In genomic region chr2:148179724-148180123, GRCh38 we compare ENCODE assay signal across 22 cellular contexts.
"Had no signal": no experiment of that assay in that cellular context is flagged by ENCODE, and none has a peak within 500 bp of the region (broad histone marks: within the 10 kb centered on the region; RNA-seq: fewer than 3 reads in every experiment).

No MANE protein-coding gene starts in this region.

- H3K4me1 ChIP-seq: esophagus muscularis mucosa, foreskin keratinocyte, gastrocnemius medialis, heart right ventricle, left lung, lower lobe of right lung had no signal

- H3K27me3 ChIP-seq: dorsolateral prefrontal cortex, esophagus muscularis mucosa, foreskin keratinocyte, gastrocnemius medialis, heart right ventricle, left lung had no signal

- H3K27ac ChIP-seq: coronary artery, dorsolateral prefrontal cortex, esophagus muscularis mucosa, foreskin keratinocyte, gastrocnemius medialis, heart right ventricle, left lung, lower lobe of right lung had no signal

- H3K4me3 ChIP-seq: coronary artery, dorsolateral prefrontal cortex, esophagus muscularis mucosa, gastrocnemius medialis, heart right ventricle, left lung, lower lobe of right lung, mucosa of descending colon had no signal

- H3K4me3 Mint-ChIP-seq: mesothelial cell of epicardium had no signal

- H3K27ac Mint-ChIP-seq: mesothelial cell of epicardium had no signal

- DNase-seq: dermis blood vessel endothelial cell; dorsolateral prefrontal cortex; effector CD4-positive, alpha-beta T cell; effector memory CD4-positive, alpha-beta T cell; foreskin keratinocyte; gastrocnemius medialis; glutamatergic neuron; head of caudate nucleus; heart right ventricle; hippocampal formation; left cardiac atrium; left lung; left ventricle myocardium superior; lower lobe of right lung; mesenchymal stem cell; mucosa of descending colon had no signal

- H3K9me3 ChIP-seq: esophagus muscularis mucosa, gastrocnemius medialis, heart right ventricle, left lung, lower lobe of right lung, mucosa of descending colon had no signal

- FAIRE-seq: endothelial cell of umbilical vein, islet of Langerhans, keratinocyte had no signal

- ATAC-seq: foreskin keratinocyte, gastrocnemius medialis, heart right ventricle, left cardiac atrium, left lung, left ventricle myocardium superior, lower lobe of right lung, mucosa of descending colon had no signal
